8 cellular contexts compared by ENCODE assay signal in the genomic region with DNA sequence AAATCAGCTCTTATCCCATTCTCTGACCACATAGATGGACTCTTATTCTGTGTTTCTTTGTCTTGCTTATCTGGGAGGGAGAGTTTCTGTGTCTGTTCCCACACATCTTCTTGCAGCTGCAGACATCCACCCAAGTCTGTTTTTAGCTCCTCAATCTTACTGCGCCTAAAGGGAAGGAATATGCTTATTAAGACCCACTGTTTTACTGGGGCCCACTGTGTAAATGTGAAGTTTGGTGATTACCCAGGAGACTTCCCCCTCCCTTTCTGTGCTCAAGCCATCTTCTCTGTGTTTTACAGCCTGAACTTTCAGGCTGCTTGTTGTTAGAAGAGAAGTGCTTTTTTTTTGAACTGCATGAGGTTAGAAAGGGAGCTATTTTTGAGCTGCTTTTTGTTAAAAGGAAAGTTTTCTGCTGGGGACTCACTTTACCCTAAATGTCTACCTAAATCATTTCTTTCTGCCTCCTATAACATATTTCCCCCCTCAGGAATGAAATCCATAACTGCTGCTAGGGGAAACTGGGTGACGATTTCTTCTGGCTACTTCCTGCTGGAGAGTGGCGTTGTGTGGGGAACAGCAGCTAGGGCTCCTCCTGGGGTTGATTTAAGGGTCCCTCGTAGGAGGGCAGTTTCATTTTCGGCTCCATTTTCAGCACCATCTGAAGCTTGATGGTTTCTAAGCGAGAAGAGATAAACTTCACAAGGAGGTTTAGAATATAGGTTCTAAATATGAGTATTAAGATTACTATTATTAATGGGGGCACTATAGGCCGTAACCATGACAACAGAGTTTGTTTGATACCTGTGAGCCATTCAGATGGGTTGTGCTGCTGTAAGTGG. TPM values are rescaled to one million over a fixed set of nuclear protein-coding genes. Genes with fewer than 3 reads are reported as not detected.
A peak's percentile ranks its signal among the peaks of the same experiment; 100 is the strongest.
DNase-seq lines count a peak whose midpoint lies in the region; TF ChIP-seq lines count a peak whose summit lies in the region.

No MANE protein-coding gene starts in this region.

- H3K27me3 ChIP-seq in HUES64 (ENCODE audit: insufficient read depth, low read length) = no peaks in the 10 kb centered on the region
- H3K27me3 ChIP-seq in endocrine pancreas (ENCODE audit: control insufficient read depth, insufficient read depth, low read length) = no peaks in the 10 kb centered on the region
- no peaks in the 10 kb centered on the region for H3K27me3 ChIP-seq in colonic mucosa

- H3K4me1 ChIP-seq in HUES64 (ENCODE audit: insufficient read depth, low read length) = peaks cover 22% of the 10 kb centered on the region
- H3K4me1 ChIP-seq in endocrine pancreas (ENCODE audit: control insufficient read depth, insufficient read depth, low read length) = no peaks in the 10 kb centered on the region
- no peaks in the 10 kb centered on the region for H3K4me1 ChIP-seq in colonic mucosa

- intact Hi-C loops in activated CD4-positive, alpha-beta T cell treated with anti-CD3 and anti-CD28 coated beads, Interleukin-2, amount 10 ng/mL, durations not matched to agents 24 days and 14 days (cut with micrococcal nuclease) = no loop called here
- intact Hi-C loops in colonic mucosa (cut with DNase I) = no loop called here

- H3K36me3 ChIP-seq in HUES64 (ENCODE audit: insufficient read depth, low read length) (no peaks in the 10 kb centered on the region), endocrine pancreas (ENCODE audit: control insufficient read depth, insufficient read depth, low read length) (no peaks in the 10 kb centered on the region), colonic mucosa (no peaks in the 10 kb centered on the region)

- no peak overlapping the region for H3K4me3 ChIP-seq in HUES64 (ENCODE audit: low read length)
- peak overlapping the region; percentile 52 for H3K4me3 ChIP-seq in endocrine pancreas (ENCODE audit: control insufficient read depth, insufficient read depth, low read length)
- no peak overlapping the region for H3K4me3 ChIP-seq in colonic mucosa

- peak overlapping the region; percentile 53 for H3K27ac Mint-ChIP-seq in activated CD4-positive, alpha-beta T cell treated with anti-CD3 and anti-CD28 coated beads, Interleukin-2, amount 10 ng/mL, durations not matched to agents 24 days and 14 days

- H3K36me3 Mint-ChIP-seq in activated CD4-positive, alpha-beta T cell treated with anti-CD3 and anti-CD28 coated beads, Interleukin-2, amount 10 ng/mL, durations not matched to agents 24 days and 14 days (ENCODE audit: low read depth) = peaks cover 31% of the 10 kb centered on the region

- no peaks in the 10 kb centered on the region for H3K27me3 Mint-ChIP-seq in activated CD4-positive, alpha-beta T cell treated with anti-CD3 and anti-CD28 coated beads, Interleukin-2, amount 10 ng/mL, durations not matched to agents 24 days and 14 days

- H3K9ac ChIP-seq in HUES64 (ENCODE audit: low read depth, low read length) (peak overlapping the region; percentile 29), endocrine pancreas (ENCODE audit: control insufficient read depth, insufficient read depth, low read length) (no peak overlapping the region), colonic mucosa (ENCODE audit: low read depth in 2 of 2, low read length in 2 of 2) (no peak overlapping the region)

- DNase-seq in activated CD4-positive, alpha-beta T cell treated with anti-CD3 and anti-CD28 coated beads, Interleukin-2, amount 10 ng/mL, durations not matched to agents 24 days and 14 days = no peak
- no peak for DNase-seq in activated CD4-positive, alpha-beta T cell treated with anti-CD3 and anti-CD28 coated beads for 1 hour
- DNase-seq in pons (ENCODE audit: low spot score) = peak; percentile 47
- DNase-seq in NOMO-1 treated with dmso at 0.1 percent for 144 hours (lab: John Stamatoyannopoulos, UW; ENCODE audit: unreplicated experiment) = no peak
- DNase-seq in colonic mucosa = no peak
- no peak for DNase-seq in mucosa of gallbladder (ENCODE audit: low spot score)

- H3K9me3 ChIP-seq in HUES64 (ENCODE audit: insufficient read depth, low read depth, low read length) = no peaks in the 10 kb centered on the region
- no peaks in the 10 kb centered on the region for H3K9me3 ChIP-seq in endocrine pancreas (ENCODE audit: control insufficient read depth, low read length)
- H3K9me3 ChIP-seq in colonic mucosa = no peaks in the 10 kb centered on the region

- no peak for TF ChIP-seq CTCF in colonic mucosa (IDR thresholded peaks at IDR 0.05)

- WGBS in HUES64 = 75% methylated on average over 7 of the region's 7 CpGs

- H3K27ac ChIP-seq in HUES64 (ENCODE audit: low read depth, low read length) = peak overlapping the region; percentile 11
- no peak overlapping the region for H3K27ac ChIP-seq in colonic mucosa

- H3K4me1 Mint-ChIP-seq in activated CD4-positive, alpha-beta T cell treated with anti-CD3 and anti-CD28 coated beads, Interleukin-2, amount 10 ng/mL, durations not matched to agents 24 days and 14 days = peaks cover 11% of the 10 kb centered on the region

- peak overlapping the region; percentile 58 for H3K4me3 Mint-ChIP-seq in activated CD4-positive, alpha-beta T cell treated with anti-CD3 and anti-CD28 coated beads, Interleukin-2, amount 10 ng/mL, durations not matched to agents 24 days and 14 days

- no peaks in the 10 kb centered on the region for H3K9me3 Mint-ChIP-seq in activated CD4-positive, alpha-beta T cell treated with anti-CD3 and anti-CD28 coated beads, Interleukin-2, amount 10 ng/mL, durations not matched to agents 24 days and 14 days

RNA-seq across cellular contexts. Expression of gene GMCL1, which starts 39.5 kb away (rescaled TPM):
- total RNA-seq in activated CD4-positive, alpha-beta T cell treated with anti-CD3 and anti-CD28 coated beads, Interleukin-2, amount 10 ng/mL, durations not matched to agents 24 days and 14 days = 25.9 and 28.0 TPM in 2 replicates
- 17.9 TPM for polyA plus RNA-seq in HUES64 (2013, experiment 1 of 2)
- polyA plus RNA-seq in HUES64 (2013, experiment 2 of 2) = 19.5 TPM
- total RNA-seq in colonic mucosa (10 to 100 TPM; 20.3 to 20.4 TPM), mucosa of gallbladder (29.0 TPM)

RNA-seq across cellular contexts. Expression of gene ANXA4, which starts 48.0 kb away (rescaled TPM):
- total RNA-seq in activated CD4-positive, alpha-beta T cell treated with anti-CD3 and anti-CD28 coated beads, Interleukin-2, amount 10 ng/mL, durations not matched to agents 24 days and 14 days = 47.4 and 49.0 TPM in 2 replicates
- polyA plus RNA-seq in HUES64 (2013, experiment 1 of 2) = 5.7 TPM
- polyA plus RNA-seq in HUES64 (2013, experiment 2 of 2) = 5.3 TPM
- total RNA-seq in colonic mucosa (100 to 1,000 TPM; 258 to 324 TPM), mucosa of gallbladder (2,875 TPM)
